In genomic region chr9:127892831-127893230, GRCh38 we compare ENCODE assay signal across 23 cellular contexts. TPM values are rescaled to one million over a fixed set of nuclear protein-coding genes. Genes with fewer than 3 reads are reported as not detected.
A peak's percentile ranks its signal among the peaks of the same experiment; 100 is the strongest.
DNase-seq lines count a peak whose midpoint lies in the region; ATAC-seq and TF ChIP-seq lines count a peak whose summit lies in the region.
"Had no signal": no experiment of that assay in that cellular context is flagged by ENCODE, and none has a peak within 500 bp of the region (broad histone marks: within the 10 kb centered on the region; RNA-seq: fewer than 3 reads in every experiment).

No MANE protein-coding gene starts in this region.

- CTCF ChIA-PET in CD4-positive, alpha-beta memory T cell (lab: Charles Lee; ENCODE audit: partially characterized antibody): interaction anchor here (0.6 to 1.4 kb wide), 4 partner anchors 10 to 112 kb away, joined by 3 read pairs; no protein-coding TSS in a partner anchor
- CTCF ChIA-PET in Panc1 (lab: Charles Lee): no interaction called here

- TF ChIP-seq CTCF in Panc1 (IDR thresholded peaks at IDR 0.05): no peak

- H3K36me3 Mint-ChIP-seq in CD4-positive, alpha-beta memory T cell: peaks cover 58 to 74% of the 10 kb centered on the region in 2 donors
- H3K36me3 Mint-ChIP-seq in natural killer cell treated with Interleukin-12 subunit alpha and Interleukin-12 subunit beta and Interleukin-15 and Interleukin-18, amount 100 ng/mL, for 72 hours: peaks cover 32% of the 10 kb centered on the region

- ATAC-seq in Panc1: no peak
- no peak for ATAC-seq in natural killer cell treated with Interleukin-12 subunit alpha and Interleukin-12 subunit beta and Interleukin-15 and Interleukin-18, amount 100 ng/mL, for 72 hours

- peak overlapping the region in 1 of 8 donors; percentile 13 for H3K4me3 Mint-ChIP-seq in CD4-positive, alpha-beta memory T cell
- H3K4me3 Mint-ChIP-seq in natural killer cell treated with Interleukin-12 subunit alpha and Interleukin-12 subunit beta and Interleukin-15 and Interleukin-18, amount 100 ng/mL, for 72 hours: no peak overlapping the region
- H3K4me3 Mint-ChIP-seq: activated CD4-positive, alpha-beta memory T cell treated with anti-CD3 and anti-CD28 coated beads, Interleukin-2, amount 10 ng/mL, durations not matched to agents 7 days and 5 days; CD14-positive monocyte; memory B cell had no signal

- peak overlapping the region in 5 of 7 donors; percentile 23 to 84 (median 60) for H3K27ac Mint-ChIP-seq in CD4-positive, alpha-beta memory T cell
- H3K27ac Mint-ChIP-seq in natural killer cell treated with Interleukin-12 subunit alpha and Interleukin-12 subunit beta and Interleukin-15 and Interleukin-18, amount 100 ng/mL, for 72 hours: peak overlapping the region in 1 of 2 donors; percentile 32
- H3K27ac Mint-ChIP-seq: activated CD4-positive, alpha-beta memory T cell treated with anti-CD3 and anti-CD28 coated beads, Interleukin-2, amount 10 ng/mL, durations not matched to agents 7 days and 5 days; memory B cell had no signal

- intact Hi-C loops in CD4-positive, alpha-beta memory T cell (cut with micrococcal nuclease): no loop called here
- intact Hi-C loops in Panc1 (cut with micrococcal nuclease; ENCODE audit: unreplicated experiment): no loop called here

- H3K4me1 Mint-ChIP-seq in CD4-positive, alpha-beta memory T cell: peaks cover 0 to 48% (median 19%) of the 10 kb centered on the region in 4 donors
- H3K4me1 Mint-ChIP-seq in natural killer cell treated with Interleukin-12 subunit alpha and Interleukin-12 subunit beta and Interleukin-15 and Interleukin-18, amount 100 ng/mL, for 72 hours (ENCODE audit: low read depth in 2 of 2): peaks cover 8 to 27% of the 10 kb centered on the region in 2 donors

- peaks cover 15% of the 10 kb centered on the region for H3K4me1 ChIP-seq in CD4-positive, alpha-beta memory T cell (ENCODE audit: insufficient read depth, low read length)
- no peaks in the 10 kb centered on the region for H3K4me1 ChIP-seq in Panc1 (ENCODE audit: control insufficient read depth, insufficient read depth, low read length)
- H3K4me1 ChIP-seq: prostate gland had no signal

- H3K9me3 ChIP-seq in CD4-positive, alpha-beta memory T cell (ENCODE audit: control insufficient read depth in 1 of 2, low read length in 2 of 2): no peaks in the 10 kb centered on the region
- no peaks in the 10 kb centered on the region; the same call in 1 of the 2 replicates for H3K9me3 ChIP-seq in Panc1 (ENCODE audit: control insufficient read depth, insufficient read depth, low read depth, low read length)
- H3K9me3 ChIP-seq: neutrophil, prostate gland, testis had no signal

- in situ Hi-C loops in Panc1 (cut with HindIII; ENCODE audit: low pct_unique_long_range_greater_than_20kb, low sequenced_read_pairs): no loop called here

- no peaks in the 10 kb centered on the region for H3K27me3 Mint-ChIP-seq in CD4-positive, alpha-beta memory T cell
- H3K27me3 Mint-ChIP-seq in natural killer cell treated with Interleukin-12 subunit alpha and Interleukin-12 subunit beta and Interleukin-15 and Interleukin-18, amount 100 ng/mL, for 72 hours: no peaks in the 10 kb centered on the region
- H3K27me3 Mint-ChIP-seq: activated CD4-positive, alpha-beta memory T cell treated with anti-CD3 and anti-CD28 coated beads, Interleukin-2, amount 10 ng/mL, durations not matched to agents 7 days and 5 days; memory B cell had no signal

- H3K27me3 ChIP-seq in CD4-positive, alpha-beta memory T cell (ENCODE audit: insufficient read depth, low read length): no peaks in the 10 kb centered on the region
- H3K27me3 ChIP-seq in Panc1 (ENCODE audit: control insufficient read depth, insufficient read depth, low read length): no peaks in the 10 kb centered on the region
- H3K27me3 ChIP-seq: sigmoid colon, SJSA1, testis had no signal

- BruUV-seq in Panc1 (replicated peaks; lab: Mats Ljungman, UMichigan): TSS peak; percentile 36

- peaks cover 63% of the 10 kb centered on the region for H3K36me3 ChIP-seq in CD4-positive, alpha-beta memory T cell (ENCODE audit: insufficient read depth, low read length)
- H3K36me3 ChIP-seq in Panc1 (ENCODE audit: control insufficient read depth, insufficient read depth, low read length): peaks cover 7% of the 10 kb centered on the region; the same call in 1 of the 2 replicates
- H3K36me3 ChIP-seq: neutrophil had no signal

- H3K9me3 Mint-ChIP-seq in CD4-positive, alpha-beta memory T cell: peaks cover 0 to 13% (median 0%) of the 10 kb centered on the region in 8 donors
- H3K9me3 Mint-ChIP-seq in natural killer cell treated with Interleukin-12 subunit alpha and Interleukin-12 subunit beta and Interleukin-15 and Interleukin-18, amount 100 ng/mL, for 72 hours: no peaks in the 10 kb centered on the region
- H3K9me3 Mint-ChIP-seq: memory B cell had no signal

- POLR2A ChIA-PET in CD4-positive, alpha-beta memory T cell (lab: Charles Lee; ENCODE audit: partially characterized antibody): interaction anchor here (1.2 kb wide), 1 partner anchor 13 kb away, joined by 4 read pairs; no protein-coding TSS in a partner anchor
- POLR2A ChIA-PET in Panc1 (lab: Charles Lee): interaction anchor here (0.7 kb wide), 1 partner anchor 24 kb away, joined by 3 read pairs; no protein-coding TSS in a partner anchor

- no peak overlapping the region for H3K27ac ChIP-seq in CD4-positive, alpha-beta memory T cell (ENCODE audit: low read depth, low read length)
- no peak overlapping the region for H3K27ac ChIP-seq in Panc1 (ENCODE audit: low read length)
- no peak overlapping the region for H3K27ac ChIP-seq in substantia nigra (ENCODE audit: low read depth, low read length, poor library complexity, severe bottlenecking)
- H3K27ac ChIP-seq: KMS-11, neutrophil, prostate gland, sigmoid colon, SJSA1, testis had no signal

- no peak for DNase-seq in CD4-positive, alpha-beta memory T cell
- DNase-seq in Panc1 (ENCODE audit: low read depth, low spot score): no peak
- peak; percentile 46 for DNase-seq in natural killer cell treated with Interleukin-12 subunit alpha and Interleukin-12 subunit beta and Interleukin-15 and Interleukin-18, amount 100 ng/mL, for 72 hours (ENCODE audit: low spot score)
- DNase-seq in substantia nigra (lab: John Stamatoyannopoulos, UW): no peak
- DNase-seq in D341Med (ENCODE audit: low spot score): no peak
- DNase-seq: activated CD4-positive, alpha-beta memory T cell treated with anti-CD3 and anti-CD28 coated beads, Interleukin-2, amount 10 ng/mL, durations not matched to agents 7 days and 5 days; activated CD4-positive, CD25-positive, alpha-beta regulatory T cell; MM.1S; NCI-H1436; NCI-H2081 treated with DMSO at 0.1 percent for 48 hours; NCI-H345; NCI-H82; RPMI8226; sigmoid colon; stimulated activated CD4-positive, alpha-beta T cell treated with anti-CD3 and anti-CD28 coated beads, Interleukin-4, amount 100 ng/mL, for 4 hours; stimulated activated naive CD4-positive, alpha-beta T cell; testis had no signal

- H3K4me3 ChIP-seq in CD4-positive, alpha-beta memory T cell (ENCODE audit: low read length in 2 of 2): no peak overlapping the region
- H3K4me3 ChIP-seq in Panc1 (ENCODE audit: low read depth in 2 of 2, low read length in 2 of 2): no peak overlapping the region
- H3K4me3 ChIP-seq: prostate gland, sigmoid colon, SJSA1, testis had no signal

RNA-seq across cellular contexts. Expression of gene ST6GALNAC6, which starts 6.6 kb away (rescaled TPM):
- total RNA-seq in CD4-positive, alpha-beta memory T cell: 100 to 1,000 TPM; 125 to 127 TPM
- 10 to 100 TPM; 45.2 to 45.6 TPM for polyA plus RNA-seq in CD4-positive, alpha-beta memory T cell
- 50.2 TPM for total RNA-seq in Panc1 (2021; ENCODE audit: unreplicated experiment)
- polyA plus RNA-seq in Panc1 (2012; ENCODE audit: insufficient read length): 98.1 TPM
- 10 to 100 TPM; 53.4 to 67.2 TPM for total RNA-seq in natural killer cell treated with Interleukin-12 subunit alpha and Interleukin-12 subunit beta and Interleukin-15 and Interleukin-18, amount 100 ng/mL, for 72 hours

RNA-seq across cellular contexts. Expression of gene AK1, which starts 15.4 kb away (rescaled TPM):
- total RNA-seq in CD4-positive, alpha-beta memory T cell: 10 to 100 TPM; 58.1 to 62.7 TPM
- under 1 TPM in 1 of 2 donors, not detected in 1; 0.53 TPM for polyA plus RNA-seq in CD4-positive, alpha-beta memory T cell
- total RNA-seq in Panc1 (2021; ENCODE audit: unreplicated experiment): 62.1 TPM
- polyA plus RNA-seq in Panc1 (2012; ENCODE audit: insufficient read length): 89.8 TPM
- total RNA-seq in natural killer cell treated with Interleukin-12 subunit alpha and Interleukin-12 subunit beta and Interleukin-15 and Interleukin-18, amount 100 ng/mL, for 72 hours: 10 to 100 TPM; 11.5 to 13.0 TPM
- polyA plus RNA-seq: CD14-positive monocyte had no signal

RNA-seq across cellular contexts. Expression of gene ST6GALNAC4, which starts 24.0 kb away (rescaled TPM):
- total RNA-seq in CD4-positive, alpha-beta memory T cell: 10 to 100 TPM; 35.7 to 38.1 TPM
- polyA plus RNA-seq in CD4-positive, alpha-beta memory T cell: 10 to 100 TPM; 10.2 to 18.5 TPM
- 38.0 TPM for total RNA-seq in Panc1 (2021; ENCODE audit: unreplicated experiment)
- polyA plus RNA-seq in Panc1 (2012; ENCODE audit: insufficient read length): 69.5 TPM
- 10 to 100 TPM; 17.5 to 44.5 TPM for total RNA-seq in natural killer cell treated with Interleukin-12 subunit alpha and Interleukin-12 subunit beta and Interleukin-15 and Interleukin-18, amount 100 ng/mL, for 72 hours

RNA-seq across cellular contexts. Expression of gene PIP5KL1, which starts 37.7 kb away (rescaled TPM):
- total RNA-seq in CD4-positive, alpha-beta memory T cell: 1 to 10 TPM in 1 of 2 experiments, under 1 TPM in 1; 0.72 to 1.8 TPM
- polyA plus RNA-seq in CD4-positive, alpha-beta memory T cell: under 1 TPM; 0.26 to 0.79 TPM
- total RNA-seq in Panc1 (2021; ENCODE audit: unreplicated experiment): 7.8 TPM
- 10.9 TPM for polyA plus RNA-seq in Panc1 (2012; ENCODE audit: insufficient read length)
- total RNA-seq in natural killer cell treated with Interleukin-12 subunit alpha and Interleukin-12 subunit beta and Interleukin-15 and Interleukin-18, amount 100 ng/mL, for 72 hours: 1 to 10 TPM; 2.7 to 3.7 TPM

RNA-seq across cellular contexts. Expression of gene ENG, which starts 38.4 kb away (rescaled TPM):
- total RNA-seq in CD4-positive, alpha-beta memory T cell: 10 to 100 TPM; 13.7 to 13.8 TPM
- polyA plus RNA-seq in CD4-positive, alpha-beta memory T cell: 1 to 10 TPM; 2.0 to 4.2 TPM
- 25.1 TPM for total RNA-seq in Panc1 (2021; ENCODE audit: unreplicated experiment)
- polyA plus RNA-seq in Panc1 (2012; ENCODE audit: insufficient read length): 41.4 TPM
- total RNA-seq in natural killer cell treated with Interleukin-12 subunit alpha and Interleukin-12 subunit beta and Interleukin-15 and Interleukin-18, amount 100 ng/mL, for 72 hours: 10 to 100 TPM; 12.7 to 34.1 TPM
